In the genomic region with DNA sequence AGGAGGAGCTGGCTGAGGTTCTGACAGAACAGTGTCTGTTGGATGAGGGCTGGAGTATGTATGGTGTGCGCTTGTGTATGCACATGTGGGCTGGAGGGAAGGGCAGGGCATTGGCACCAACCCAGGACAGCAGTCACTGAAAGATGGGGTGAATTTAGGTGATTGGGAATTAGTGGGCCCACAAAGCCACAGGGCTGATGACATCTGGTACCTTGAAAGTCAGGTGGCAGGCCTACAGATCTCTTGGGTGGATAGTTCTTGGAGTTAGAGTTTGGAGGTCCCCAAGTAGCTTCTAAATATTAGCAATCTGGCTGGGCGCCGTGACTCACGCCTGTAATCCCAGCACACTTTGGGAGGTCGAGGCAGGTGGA, we compare ENCODE assay signal across 1 cellular context.
TF ChIP-seq lines count a peak whose summit lies in the region.

No MANE protein-coding gene starts in this region.

TF ChIP-seq in GM23338, 12 proteins besides CTCF, POLR2A, EP300 and RAD21 (continued from another document):
- TF ChIP-seq, protein P1, sequence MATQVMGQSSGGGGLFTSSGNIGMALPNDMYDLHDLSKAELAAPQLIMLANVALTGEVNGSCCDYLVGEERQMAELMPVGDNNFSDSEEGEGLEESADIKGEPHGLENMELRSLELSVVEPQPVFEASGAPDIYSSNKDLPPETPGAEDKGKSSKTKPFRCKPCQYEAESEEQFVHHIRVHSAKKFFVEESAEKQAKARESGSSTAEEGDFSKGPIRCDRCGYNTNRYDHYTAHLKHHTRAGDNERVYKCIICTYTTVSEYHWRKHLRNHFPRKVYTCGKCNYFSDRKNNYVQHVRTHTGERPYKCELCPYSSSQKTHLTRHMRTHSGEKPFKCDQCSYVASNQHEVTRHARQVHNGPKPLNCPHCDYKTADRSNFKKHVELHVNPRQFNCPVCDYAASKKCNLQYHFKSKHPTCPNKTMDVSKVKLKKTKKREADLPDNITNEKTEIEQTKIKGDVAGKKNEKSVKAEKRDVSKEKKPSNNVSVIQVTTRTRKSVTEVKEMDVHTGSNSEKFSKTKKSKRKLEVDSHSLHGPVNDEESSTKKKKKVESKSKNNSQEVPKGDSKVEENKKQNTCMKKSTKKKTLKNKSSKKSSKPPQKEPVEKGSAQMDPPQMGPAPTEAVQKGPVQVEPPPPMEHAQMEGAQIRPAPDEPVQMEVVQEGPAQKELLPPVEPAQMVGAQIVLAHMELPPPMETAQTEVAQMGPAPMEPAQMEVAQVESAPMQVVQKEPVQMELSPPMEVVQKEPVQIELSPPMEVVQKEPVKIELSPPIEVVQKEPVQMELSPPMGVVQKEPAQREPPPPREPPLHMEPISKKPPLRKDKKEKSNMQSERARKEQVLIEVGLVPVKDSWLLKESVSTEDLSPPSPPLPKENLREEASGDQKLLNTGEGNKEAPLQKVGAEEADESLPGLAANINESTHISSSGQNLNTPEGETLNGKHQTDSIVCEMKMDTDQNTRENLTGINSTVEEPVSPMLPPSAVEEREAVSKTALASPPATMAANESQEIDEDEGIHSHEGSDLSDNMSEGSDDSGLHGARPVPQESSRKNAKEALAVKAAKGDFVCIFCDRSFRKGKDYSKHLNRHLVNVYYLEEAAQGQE (IDR thresholded peaks at IDR 0.05; ENCODE audit: unreplicated experiment) = no peak
- TF ChIP-seq ZNF114 (CRISPR knock-in tag; IDR thresholded peaks at IDR 0.05) (no peak), STAT1 (IDR thresholded peaks at IDR 0.05; ENCODE audit: unreplicated experiment) (no peak), JUNB (IDR thresholded peaks at IDR 0.05; ENCODE audit: unreplicated experiment) (no peak), EZH2 (IDR thresholded peaks at IDR 0.05; ENCODE audit: low read depth, unreplicated experiment) (no peak)
- TF ChIP-seq, protein P2, sequence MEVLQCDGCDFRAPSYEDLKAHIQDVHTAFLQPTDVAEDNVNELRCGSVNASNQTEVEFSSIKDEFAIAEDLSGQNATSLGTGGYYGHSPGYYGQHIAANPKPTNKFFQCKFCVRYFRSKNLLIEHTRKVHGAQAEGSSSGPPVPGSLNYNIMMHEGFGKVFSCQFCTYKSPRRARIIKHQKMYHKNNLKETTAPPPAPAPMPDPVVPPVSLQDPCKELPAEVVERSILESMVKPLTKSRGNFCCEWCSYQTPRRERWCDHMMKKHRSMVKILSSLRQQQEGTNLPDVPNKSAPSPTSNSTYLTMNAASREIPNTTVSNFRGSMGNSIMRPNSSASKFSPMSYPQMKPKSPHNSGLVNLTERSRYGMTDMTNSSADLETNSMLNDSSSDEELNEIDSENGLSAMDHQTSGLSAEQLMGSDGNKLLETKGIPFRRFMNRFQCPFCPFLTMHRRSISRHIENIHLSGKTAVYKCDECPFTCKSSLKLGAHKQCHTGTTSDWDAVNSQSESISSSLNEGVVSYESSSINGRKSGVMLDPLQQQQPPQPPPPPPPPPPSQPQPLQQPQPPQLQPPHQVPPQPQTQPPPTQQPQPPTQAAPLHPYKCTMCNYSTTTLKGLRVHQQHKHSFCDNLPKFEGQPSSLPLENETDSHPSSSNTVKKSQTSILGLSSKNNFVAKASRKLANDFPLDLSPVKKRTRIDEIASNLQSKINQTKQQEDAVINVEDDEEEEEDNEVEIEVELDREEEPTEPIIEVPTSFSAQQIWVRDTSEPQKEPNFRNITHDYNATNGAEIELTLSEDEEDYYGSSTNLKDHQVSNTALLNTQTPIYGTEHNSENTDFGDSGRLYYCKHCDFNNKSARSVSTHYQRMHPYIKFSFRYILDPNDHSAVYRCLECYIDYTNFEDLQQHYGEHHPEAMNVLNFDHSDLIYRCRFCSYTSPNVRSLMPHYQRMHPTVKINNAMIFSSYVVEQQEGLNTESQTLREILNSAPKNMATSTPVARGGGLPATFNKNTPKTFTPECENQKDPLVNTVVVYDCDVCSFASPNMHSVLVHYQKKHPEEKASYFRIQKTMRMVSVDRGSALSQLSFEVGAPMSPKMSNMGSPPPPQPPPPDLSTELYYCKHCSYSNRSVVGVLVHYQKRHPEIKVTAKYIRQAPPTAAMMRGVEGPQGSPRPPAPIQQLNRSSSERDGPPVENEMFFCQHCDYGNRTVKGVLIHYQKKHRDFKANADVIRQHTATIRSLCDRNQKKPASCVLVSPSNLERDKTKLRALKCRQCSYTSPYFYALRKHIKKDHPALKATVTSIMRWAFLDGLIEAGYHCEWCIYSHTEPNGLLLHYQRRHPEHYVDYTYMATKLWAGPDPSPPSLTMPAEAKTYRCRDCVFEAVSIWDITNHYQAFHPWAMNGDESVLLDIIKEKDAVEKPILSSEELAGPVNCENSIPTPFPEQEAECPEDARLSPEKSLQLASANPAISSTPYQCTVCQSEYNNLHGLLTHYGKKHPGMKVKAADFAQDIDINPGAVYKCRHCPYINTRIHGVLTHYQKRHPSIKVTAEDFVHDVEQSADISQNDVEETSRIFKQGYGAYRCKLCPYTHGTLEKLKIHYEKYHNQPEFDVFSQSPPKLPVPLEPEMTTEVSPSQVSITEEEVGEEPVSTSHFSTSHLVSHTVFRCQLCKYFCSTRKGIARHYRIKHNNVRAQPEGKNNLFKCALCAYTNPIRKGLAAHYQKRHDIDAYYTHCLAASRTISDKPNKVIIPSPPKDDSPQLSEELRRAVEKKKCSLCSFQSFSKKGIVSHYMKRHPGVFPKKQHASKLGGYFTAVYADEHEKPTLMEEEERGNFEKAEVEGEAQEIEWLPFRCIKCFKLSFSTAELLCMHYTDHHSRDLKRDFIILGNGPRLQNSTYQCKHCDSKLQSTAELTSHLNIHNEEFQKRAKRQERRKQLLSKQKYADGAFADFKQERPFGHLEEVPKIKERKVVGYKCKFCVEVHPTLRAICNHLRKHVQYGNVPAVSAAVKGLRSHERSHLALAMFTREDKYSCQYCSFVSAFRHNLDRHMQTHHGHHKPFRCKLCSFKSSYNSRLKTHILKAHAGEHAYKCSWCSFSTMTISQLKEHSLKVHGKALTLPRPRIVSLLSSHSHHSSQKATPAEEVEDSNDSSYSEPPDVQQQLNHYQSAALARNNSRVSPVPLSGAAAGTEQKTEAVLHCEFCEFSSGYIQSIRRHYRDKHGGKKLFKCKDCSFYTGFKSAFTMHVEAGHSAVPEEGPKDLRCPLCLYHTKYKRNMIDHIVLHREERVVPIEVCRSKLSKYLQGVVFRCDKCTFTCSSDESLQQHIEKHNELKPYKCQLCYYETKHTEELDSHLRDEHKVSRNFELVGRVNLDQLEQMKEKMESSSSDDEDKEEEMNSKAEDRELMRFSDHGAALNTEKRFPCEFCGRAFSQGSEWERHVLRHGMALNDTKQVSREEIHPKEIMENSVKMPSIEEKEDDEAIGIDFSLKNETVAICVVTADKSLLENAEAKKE (CRISPR knock-in tag; IDR thresholded peaks at IDR 0.05) = no peak
